In the genomic region with DNA sequence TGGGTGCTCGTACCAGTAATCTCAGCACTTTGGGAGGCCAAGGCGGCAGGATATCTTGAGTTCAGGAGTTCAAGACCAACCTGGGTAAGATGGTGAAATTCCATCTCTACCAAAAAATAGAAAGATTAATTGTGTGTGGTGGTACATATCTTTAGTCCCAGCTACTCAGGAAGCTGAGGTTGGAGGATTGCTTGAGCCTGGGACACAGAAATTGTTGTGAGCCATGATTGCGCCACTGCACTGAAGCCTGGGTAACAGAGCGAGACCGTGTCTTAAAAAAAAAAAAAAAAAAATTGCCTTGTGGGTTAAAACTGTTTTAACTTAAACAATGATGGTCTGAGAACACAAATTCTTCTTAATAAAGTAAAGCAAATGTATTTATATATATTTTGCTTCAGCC, we compare ENCODE assay signal across 26 cellular contexts.
"Had no signal": no experiment of that assay in that cellular context is flagged by ENCODE, and none has a peak within 500 bp of the region (broad histone marks: within the 10 kb centered on the region; RNA-seq: fewer than 3 reads in every experiment).

No MANE protein-coding gene starts in this region.

- H3K9me3 ChIP-seq: Peyer's patch, SJSA1 had no signal

- DNase-seq: Kasumi-1, MM.1S, NCI-H1048, NCI-H1105, NCI-H1417, NCI-H1436 treated with DMSO at 0.1 percent for 48 hours, NCI-H1694, NCI-H1930, NCI-H2081, NCI-H2107, NCI-H226, NCI-H446, NCI-H510A, NCI-H524 treated with DMSO at 0.1 percent for 48 hours, NCI-H69, NCI-H774, OCI-M1, PC-9, Peyer's patch, Right ventricle myocardium superior, SIG-M5 had no signal

- H2AFZ ChIP-seq: PC-9 had no signal

- ATAC-seq: K562 had no signal

- H3K27me3 ChIP-seq: Peyer's patch, SJSA1 had no signal

- H3K9ac ChIP-seq: KMS-11 had no signal

- H3K4me1 ChIP-seq: Peyer's patch, SJSA1 had no signal

- H3K4me3 ChIP-seq: K562, PC-9, Peyer's patch, SJSA1, SK-N-MC had no signal

- H3K27ac ChIP-seq: HL-60, KMS-11, PC-9, Peyer's patch, SJSA1, SK-N-MC had no signal

- H3K4me2 ChIP-seq: KMS-11, PC-9 had no signal
